22 cellular contexts compared by ENCODE assay signal in genomic region chrX:97328853-97329252, GRCh38.
"Had no signal": no experiment of that assay in that cellular context is flagged by ENCODE, and none has a peak within 500 bp of the region (broad histone marks: within the 10 kb centered on the region; RNA-seq: fewer than 3 reads in every experiment).

No MANE protein-coding gene starts in this region.

- H3K27ac Mint-ChIP-seq: activated CD4-positive, alpha-beta memory T cell treated with anti-CD3 and anti-CD28 coated beads, Interleukin-2, amount 10 ng/mL, durations not matched to agents 7 days and 5 days; activated CD4-positive, alpha-beta T cell treated with anti-CD3 and anti-CD28 coated beads, Interleukin-2, amount 10 ng/mL, durations not matched to agents 24 days and 14 days; activated naive CD4-positive, alpha-beta T cell treated with anti-CD3 and anti-CD28 coated beads, Interleukin-2, amount 10 ng/mL, durations not matched to agents 7 days and 5 days; activated T-cell treated with anti-CD3 and anti-CD28 coated beads, Interleukin-2, amount 50 U/mL, for 72 hours; endodermal cell; natural killer cell treated with Interleukin-12 subunit alpha and Interleukin-12 subunit beta and Interleukin-15 and Interleukin-18, amount 100 ng/mL, for 72 hours had no signal

- H3K27ac ChIP-seq: esophagus squamous epithelium, gastrocnemius medialis, pancreas, transverse colon, VCaP had no signal

- DNase-seq: activated CD4-positive, alpha-beta memory T cell treated with anti-CD3 and anti-CD28 coated beads, Interleukin-2, amount 10 ng/mL, durations not matched to agents 7 days and 5 days; activated CD4-positive, alpha-beta T cell treated with anti-CD3 and anti-CD28 coated beads, Interleukin-2, amount 10 ng/mL, durations not matched to agents 24 days and 14 days; activated effector memory CD4-positive, alpha-beta T cell treated with anti-CD3 and anti-CD28 coated beads, Interleukin-2, amount 50 U/mL, for 16 hours; activated naive CD4-positive, alpha-beta T cell treated with anti-CD3 and anti-CD28 coated beads, Interleukin-2, amount 10 ng/mL, durations not matched to agents 7 days and 5 days; activated T-cell treated with anti-CD3 and anti-CD28 coated beads, Interleukin-2, amount 50 U/mL, for 72 hours; amygdala; cerebellar nuclear complex; cortex of kidney; endodermal cell; esophagus squamous epithelium; gastrocnemius medialis; left ventricle myocardium superior; mammary epithelial cell; pancreas; right cardiac atrium; stimulated activated CD4-positive, alpha-beta T cell treated with anti-CD3 and anti-CD28 coated beads, Interleukin-4, amount 100 ng/mL, for 4 hours; transverse colon had no signal

- H3K9me3 Mint-ChIP-seq: activated CD4-positive, alpha-beta memory T cell treated with anti-CD3 and anti-CD28 coated beads, Interleukin-2, amount 10 ng/mL, durations not matched to agents 7 days and 5 days; activated CD4-positive, alpha-beta T cell treated with anti-CD3 and anti-CD28 coated beads, Interleukin-2, amount 10 ng/mL, durations not matched to agents 24 days and 14 days; activated naive CD4-positive, alpha-beta T cell treated with anti-CD3 and anti-CD28 coated beads, Interleukin-2, amount 10 ng/mL, durations not matched to agents 7 days and 5 days; activated T-cell treated with anti-CD3 and anti-CD28 coated beads, Interleukin-2, amount 50 U/mL, for 72 hours; endodermal cell; mesothelial cell of epicardium; natural killer cell treated with Interleukin-12 subunit alpha and Interleukin-12 subunit beta and Interleukin-15 and Interleukin-18, amount 100 ng/mL, for 72 hours had no signal

- H3K4me3 Mint-ChIP-seq: activated CD4-positive, alpha-beta memory T cell treated with anti-CD3 and anti-CD28 coated beads, Interleukin-2, amount 10 ng/mL, durations not matched to agents 7 days and 5 days; activated CD4-positive, alpha-beta T cell treated with anti-CD3 and anti-CD28 coated beads, Interleukin-2, amount 10 ng/mL, durations not matched to agents 24 days and 14 days; activated naive CD4-positive, alpha-beta T cell treated with anti-CD3 and anti-CD28 coated beads, Interleukin-2, amount 10 ng/mL, durations not matched to agents 7 days and 5 days; activated T-cell treated with anti-CD3 and anti-CD28 coated beads, Interleukin-2, amount 50 U/mL, for 72 hours; endodermal cell; mesothelial cell of epicardium; natural killer cell treated with Interleukin-12 subunit alpha and Interleukin-12 subunit beta and Interleukin-15 and Interleukin-18, amount 100 ng/mL, for 72 hours had no signal

- FAIRE-seq: urothelium cell line had no signal

- H3K4me3 ChIP-seq: esophagus squamous epithelium, gastrocnemius medialis, pancreas, transverse colon had no signal

- H3K36me3 Mint-ChIP-seq: activated naive CD4-positive, alpha-beta T cell treated with anti-CD3 and anti-CD28 coated beads, Interleukin-2, amount 10 ng/mL, durations not matched to agents 7 days and 5 days; mesothelial cell of epicardium; natural killer cell treated with Interleukin-12 subunit alpha and Interleukin-12 subunit beta and Interleukin-15 and Interleukin-18, amount 100 ng/mL, for 72 hours had no signal

- H3K9me3 ChIP-seq: esophagus squamous epithelium, gastrocnemius medialis, pancreas, transverse colon had no signal

- H3K4me1 ChIP-seq: esophagus squamous epithelium, gastrocnemius medialis, pancreas, transverse colon had no signal

- H3K4me1 Mint-ChIP-seq: activated naive CD4-positive, alpha-beta T cell treated with anti-CD3 and anti-CD28 coated beads, Interleukin-2, amount 10 ng/mL, durations not matched to agents 7 days and 5 days; endodermal cell had no signal

- ATAC-seq: activated CD4-positive, CD25-positive, alpha-beta regulatory T cell treated with anti-CD3 and anti-CD28 coated beads, Interleukin-2, amount 50 U/mL, for 24 hours; activated T-cell treated with anti-CD3 and anti-CD28 coated beads, Interleukin-2, amount 50 U/mL, for 72 hours; gastrocnemius medialis; left ventricle myocardium superior; natural killer cell treated with Interleukin-12 subunit alpha and Interleukin-12 subunit beta and Interleukin-15 and Interleukin-18, amount 100 ng/mL, for 72 hours; pancreas; right cardiac atrium had no signal

- H3K27me3 Mint-ChIP-seq: activated CD4-positive, alpha-beta memory T cell treated with anti-CD3 and anti-CD28 coated beads, Interleukin-2, amount 10 ng/mL, durations not matched to agents 7 days and 5 days; activated CD4-positive, alpha-beta T cell treated with anti-CD3 and anti-CD28 coated beads, Interleukin-2, amount 10 ng/mL, durations not matched to agents 24 days and 14 days; activated naive CD4-positive, alpha-beta T cell treated with anti-CD3 and anti-CD28 coated beads, Interleukin-2, amount 10 ng/mL, durations not matched to agents 7 days and 5 days; natural killer cell treated with Interleukin-12 subunit alpha and Interleukin-12 subunit beta and Interleukin-15 and Interleukin-18, amount 100 ng/mL, for 72 hours had no signal
